In the genomic region with DNA sequence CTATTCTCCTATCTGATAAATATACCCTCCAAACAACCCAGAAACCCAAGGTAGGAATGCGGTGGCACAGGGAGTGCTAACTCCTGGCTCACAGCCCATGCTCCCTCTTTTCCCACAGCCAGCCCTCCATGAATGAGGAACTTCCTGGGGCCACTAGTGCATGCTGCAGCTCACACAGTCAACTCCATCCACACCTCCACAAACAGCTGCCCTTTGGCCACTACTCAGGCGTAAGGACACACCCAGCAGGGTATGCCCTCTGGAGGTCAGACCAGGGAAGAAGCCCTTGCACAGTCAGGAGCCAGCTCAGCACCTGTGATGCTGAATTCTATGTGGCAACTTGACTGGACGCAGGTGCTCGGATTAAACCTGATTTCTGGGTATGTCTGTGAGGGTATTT, we compare ENCODE assay signal across 10 cellular contexts.
DNase-seq lines count a peak whose midpoint lies in the region; ATAC-seq, FAIRE-seq and TF ChIP-seq lines count a peak whose summit lies in the region.
"Had no signal": no experiment of that assay in that cellular context is flagged by ENCODE, and none has a peak within 500 bp of the region (broad histone marks: within the 10 kb centered on the region; RNA-seq: fewer than 3 reads in every experiment).

No MANE protein-coding gene starts in this region.

- FAIRE-seq in bronchial epithelial cell (lab: Jason Lieb, UNC): no peak

- ATAC-seq in HG02884 (IDR thresholded peaks at IDR 0.05; ENCODE audit: unreplicated experiment) (no peak), HG02623 (IDR thresholded peaks at IDR 0.05; ENCODE audit: unreplicated experiment) (no peak)

- TF ChIP-seq CTCF in bronchial epithelial cell (IDR thresholded peaks at IDR 0.05; ENCODE audit: insufficient read depth, low read length, severe bottlenecking): peak; percentile 15

- H3K4me3 ChIP-seq in bronchial epithelial cell (ENCODE audit: low read depth, low read length): no peak overlapping the region

- H3K36me3 ChIP-seq in bronchial epithelial cell (ENCODE audit: control insufficient read depth, insufficient read depth, low read length): no peaks in the 10 kb centered on the region

- DNase-seq in NCI-H748 (lab: John Stamatoyannopoulos, UW; ENCODE audit: unreplicated experiment) (peak; percentile 43), NCI-H748 treated with DMSO at 0.1 percent for 48 hours (lab: John Stamatoyannopoulos, UW) (no peak), LHCN-M2 (ENCODE audit: low read depth) (peak; percentile 47), bronchial epithelial cell (ENCODE audit: low read depth) (peak; percentile 19), renal cortical epithelial cell (ENCODE audit: low read depth) (peak; percentile 81), cortex of kidney (lab: John Stamatoyannopoulos, UW) (no peak)
- DNase-seq: activated CD8-positive, alpha-beta memory T cell treated with anti-CD3 and anti-CD28 coated beads, Interleukin-2, amount 50 U/mL, for 4 hours; dermis blood vessel endothelial cell had no signal

- H3K27me3 ChIP-seq in bronchial epithelial cell (ENCODE audit: control insufficient read depth, insufficient read depth, low read length): peaks cover 1% of the 10 kb centered on the region

Comparison
In these comparisons a context has a peak if more than half of its experiments do, and no peak if none do; other contexts are left out.
1. DNase-seq: peak in NCI-H748 (single experiment), LHCN-M2 (single experiment), bronchial epithelial cell (single experiment) and renal cortical epithelial cell (single experiment); none in NCI-H748 treated with DMSO at 0.1 percent for 48 hours (single experiment) and cortex of kidney (single experiment).